Comparison of ENCODE assay signal across 17 cellular contexts in the genomic region with DNA sequence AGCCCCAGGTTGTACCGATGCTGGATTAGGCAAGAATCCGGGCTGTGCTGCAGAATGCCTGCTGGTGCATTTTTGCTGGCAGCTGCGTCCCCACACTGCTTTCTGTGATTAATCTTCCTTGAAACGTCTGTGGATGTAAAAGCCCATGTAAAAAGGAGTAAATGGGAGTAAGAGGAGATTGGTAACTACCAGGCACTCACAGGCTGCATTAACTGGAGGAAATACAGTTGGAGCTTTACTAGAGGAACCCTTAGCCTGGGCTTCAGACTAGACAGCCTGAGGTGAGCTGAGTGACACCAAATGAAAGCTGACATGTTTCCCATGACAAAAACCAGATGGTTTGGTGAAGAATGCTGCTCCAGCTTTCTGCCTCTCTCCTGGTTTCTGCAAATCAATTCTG.
"Had no signal": no experiment of that assay in that cellular context is flagged by ENCODE, and none has a peak within 500 bp of the region (broad histone marks: within the 10 kb centered on the region; RNA-seq: fewer than 3 reads in every experiment).

No MANE protein-coding gene starts in this region.

- H3K9ac ChIP-seq: parathyroid adenoma had no signal

- H2AFZ ChIP-seq: parathyroid adenoma had no signal

- H3K27me3 ChIP-seq: thyroid gland had no signal

- DNase-seq: activated CD4-positive, alpha-beta T cell treated with anti-CD3 and anti-CD28 coated beads, Interleukin-2, amount 10 ng/mL, durations not matched to agents 7 days and 5 days; activated CD8-positive, alpha-beta T cell treated with anti-CD3 and anti-CD28 coated beads, Interleukin-2, amount 10 ng/mL, durations not matched to agents 7 days and 5 days; activated naive CD4-positive, alpha-beta T cell treated with anti-CD3 and anti-CD28 coated beads for 36 hours; activated T-cell treated with anti-CD3 and anti-CD28 coated beads, Interleukin-2, amount 50 U/mL, for 4 hours; aorta; head of caudate nucleus; mesendoderm; naive thymus-derived CD8-positive, alpha-beta T cell; stimulated activated CD4-positive, alpha-beta T cell treated with anti-CD3 and anti-CD28 coated beads, Interleukin-12 subunit alpha, Interleukin-12 subunit beta, amount 100 ng/mL, for 4 hours; stimulated activated CD4-positive, alpha-beta T cell treated with anti-CD3 and anti-CD28 coated beads, Interleukin-1b, Interleukin-23, amount 100 ng/mL, for 48 hours; stimulated activated CD8-positive, alpha-beta memory T cell treated with anti-CD3 and anti-CD28 coated beads, Interleukin-4, amount 100 ng/mL, for 48 hours; stimulated activated naive CD4-positive, alpha-beta T cell; T-helper 1 cell; T-helper 9 cell; thyroid gland had no signal

- H3K4me1 ChIP-seq: parathyroid adenoma, thyroid gland had no signal

- H3K9me3 ChIP-seq: thyroid gland had no signal

- H3K4me3 ChIP-seq: coronary artery, thyroid gland had no signal

- H3K79me2 ChIP-seq: parathyroid adenoma had no signal

- H3K27ac ChIP-seq: coronary artery, parathyroid adenoma, thyroid gland had no signal

- H3K36me3 ChIP-seq: thyroid gland had no signal

- ATAC-seq: activated CD8-positive, alpha-beta T cell treated with anti-CD3 and anti-CD28 coated beads, Interleukin-2, amount 10 ng/mL, durations not matched to agents 7 days and 5 days; activated T-cell treated with anti-CD3 and anti-CD28 coated beads, Interleukin-2, amount 50 U/mL, for 4 hours; naive thymus-derived CD8-positive, alpha-beta T cell had no signal
